11 cellular contexts compared by ENCODE assay signal in genomic region chr18:49490246-49490762, GRCh38. TPM values are rescaled to one million over a fixed set of nuclear protein-coding genes. Genes with fewer than 3 reads are reported as not detected.
DNase-seq lines count a peak whose midpoint lies in the region; ATAC-seq and TF ChIP-seq lines count a peak whose summit lies in the region.
"Had no signal": no experiment of that assay in that cellular context is flagged by ENCODE, and none has a peak within 500 bp of the region (broad histone marks: within the 10 kb centered on the region; RNA-seq: fewer than 3 reads in every experiment).

No MANE protein-coding gene starts in this region.

- H3K36me3 Mint-ChIP-seq in stimulated activated naive CD8-positive, alpha-beta T cell treated with anti-CD3 and anti-CD28 coated beads, Interleukin-15, Interleukin-2, amounts not matched to agents 100 ng/mL and 50 ng/mL, for 24 hours (ENCODE audit: low read depth): peaks cover 62% of the 10 kb centered on the region
- peaks cover 59% of the 10 kb centered on the region for H3K36me3 Mint-ChIP-seq in activated CD8-positive, alpha-beta T cell treated with anti-CD3 and anti-CD28 coated beads for 36 hours (ENCODE audit: low read depth)

- H3K4me1 ChIP-seq in hepatocyte (ENCODE audit: insufficient read depth): peaks cover 24% of the 10 kb centered on the region
- peaks cover 32% of the 10 kb centered on the region for H3K4me1 ChIP-seq in upper lobe of right lung

- intact Hi-C loops in activated CD8-positive, alpha-beta T cell treated with anti-CD3 and anti-CD28 coated beads for 36 hours (cut with micrococcal nuclease): loop anchor here (5.0 kb wide), 1 partner anchor 327 kb away; no protein-coding TSS in a partner anchor
- intact Hi-C loops in upper lobe of right lung (cut with DNase I): no loop called here

- H3K4me3 Mint-ChIP-seq in stimulated activated naive CD8-positive, alpha-beta T cell treated with anti-CD3 and anti-CD28 coated beads, Interleukin-15, Interleukin-2, amounts not matched to agents 100 ng/mL and 50 ng/mL, for 24 hours: peak overlapping the region; percentile 97
- H3K4me3 Mint-ChIP-seq in activated CD8-positive, alpha-beta T cell treated with anti-CD3 and anti-CD28 coated beads for 36 hours: peak overlapping the region; percentile 94

- H3K27me3 ChIP-seq in hepatocyte: no peaks in the 10 kb centered on the region
- no peaks in the 10 kb centered on the region for H3K27me3 ChIP-seq in upper lobe of right lung
- no peaks in the 10 kb centered on the region for H3K27me3 ChIP-seq in WERI-Rb-1 (ENCODE audit: insufficient read depth, low read depth, severe bottlenecking)

- peak overlapping the region; percentile 49 for H3K27ac ChIP-seq in hepatocyte
- H3K27ac ChIP-seq in upper lobe of right lung: no peak overlapping the region
- no peak overlapping the region; the same call in 1 of the 2 replicates for H3K27ac ChIP-seq in WERI-Rb-1

- TF ChIP-seq CTCF in activated CD8-positive, alpha-beta T cell treated with anti-CD3 and anti-CD28 coated beads for 36 hours (IDR thresholded peaks at IDR 0.05): no peak
- TF ChIP-seq CTCF in hepatocyte (IDR thresholded peaks at IDR 0.05; ENCODE audit: poor library complexity) (no peak), upper lobe of right lung (IDR thresholded peaks at IDR 0.05) (no peak), WERI-Rb-1 (IDR thresholded peaks at IDR 0.05; ENCODE audit: low read depth, low read length) (no peak)

- no peak for DNase-seq in stimulated activated naive CD8-positive, alpha-beta T cell treated with anti-CD3 and anti-CD28 coated beads, Interleukin-15, Interleukin-2, amounts not matched to agents 100 U/mL and 50 U/mL, for 24 hours
- DNase-seq in activated CD8-positive, alpha-beta T cell treated with anti-CD3 and anti-CD28 coated beads for 36 hours: no peak
- DNase-seq in hepatocyte (ENCODE audit: low spot score) (no peak), upper lobe of right lung (no peak), WERI-Rb-1 (no peak)
- DNase-seq: amniotic stem cell, DMS79 treated with DMSO at 0.1 percent for 48 hours, SHP77 had no signal

- H3K9me3 ChIP-seq in hepatocyte (ENCODE audit: low read depth): no peaks in the 10 kb centered on the region
- H3K9me3 ChIP-seq in upper lobe of right lung: no peaks in the 10 kb centered on the region
- H3K9me3 ChIP-seq in WERI-Rb-1 (ENCODE audit: severe bottlenecking): no peaks in the 10 kb centered on the region

- CTCF ChIA-PET in activated CD8-positive, alpha-beta T cell treated with anti-CD3 and anti-CD28 coated beads for 36 hours (lab: Charles Lee): no interaction called here

- peaks cover 70% of the 10 kb centered on the region for H3K4me1 Mint-ChIP-seq in stimulated activated naive CD8-positive, alpha-beta T cell treated with anti-CD3 and anti-CD28 coated beads, Interleukin-15, Interleukin-2, amounts not matched to agents 100 ng/mL and 50 ng/mL, for 24 hours (ENCODE audit: low read depth)
- peaks cover 48% of the 10 kb centered on the region for H3K4me1 Mint-ChIP-seq in activated CD8-positive, alpha-beta T cell treated with anti-CD3 and anti-CD28 coated beads for 36 hours (ENCODE audit: low read depth)

- H3K79me2 ChIP-seq in hepatocyte: peaks cover 40% of the 10 kb centered on the region

- H3K9me3 Mint-ChIP-seq in stimulated activated naive CD8-positive, alpha-beta T cell treated with anti-CD3 and anti-CD28 coated beads, Interleukin-15, Interleukin-2, amounts not matched to agents 100 ng/mL and 50 ng/mL, for 24 hours: no peaks in the 10 kb centered on the region
- H3K9me3 Mint-ChIP-seq in activated CD8-positive, alpha-beta T cell treated with anti-CD3 and anti-CD28 coated beads for 36 hours: no peaks in the 10 kb centered on the region

- H3K4me3 ChIP-seq in hepatocyte (no peak overlapping the region), upper lobe of right lung (peak overlapping the region; percentile 88), WERI-Rb-1 (ENCODE audit: low read depth, low read length) (no peak overlapping the region)

- POLR2A ChIA-PET in activated CD8-positive, alpha-beta T cell treated with anti-CD3 and anti-CD28 coated beads for 36 hours (lab: Charles Lee): interaction anchor here (0.8 kb wide), 1 partner anchor 31 kb away, joined by 3 read pairs; no protein-coding TSS in a partner anchor

- WGBS in hepatocyte (ENCODE audit: low lambda C conversion rate, missing lambda C conversion rate): 75% methylated on average over 4 of the region's 4 CpGs

- no peak overlapping the region for H2AFZ ChIP-seq in hepatocyte

- ATAC-seq in stimulated activated naive CD8-positive, alpha-beta T cell treated with anti-CD3 and anti-CD28 coated beads, Interleukin-15, Interleukin-2, amounts not matched to agents 100 U/mL and 50 U/mL, for 24 hours: no peak
- no peak for ATAC-seq in activated CD8-positive, alpha-beta T cell treated with anti-CD3 and anti-CD28 coated beads for 36 hours
- ATAC-seq in upper lobe of right lung (no peak), HG02759 (IDR thresholded peaks at IDR 0.05; ENCODE audit: unreplicated experiment) (no peak), HG02885 (IDR thresholded peaks at IDR 0.05; ENCODE audit: poor library complexity, unreplicated experiment) (no peak)

- peak overlapping the region; percentile 100 for H3K27ac Mint-ChIP-seq in stimulated activated naive CD8-positive, alpha-beta T cell treated with anti-CD3 and anti-CD28 coated beads, Interleukin-15, Interleukin-2, amounts not matched to agents 100 ng/mL and 50 ng/mL, for 24 hours
- H3K27ac Mint-ChIP-seq in activated CD8-positive, alpha-beta T cell treated with anti-CD3 and anti-CD28 coated beads for 36 hours: peak overlapping the region; percentile 98

- H3K27me3 Mint-ChIP-seq in stimulated activated naive CD8-positive, alpha-beta T cell treated with anti-CD3 and anti-CD28 coated beads, Interleukin-15, Interleukin-2, amounts not matched to agents 100 ng/mL and 50 ng/mL, for 24 hours: no peaks in the 10 kb centered on the region
- H3K27me3 Mint-ChIP-seq in activated CD8-positive, alpha-beta T cell treated with anti-CD3 and anti-CD28 coated beads for 36 hours: no peaks in the 10 kb centered on the region

- H3K9me2 ChIP-seq in hepatocyte (replicated peaks; ENCODE audit: insufficient read depth): no peaks in the 10 kb centered on the region

- H4K20me1 ChIP-seq in hepatocyte (ENCODE audit: insufficient read depth, poor library complexity, severe bottlenecking): peaks cover 7% of the 10 kb centered on the region

- H3K36me3 ChIP-seq in hepatocyte (replicated peaks; ENCODE audit: insufficient read depth, low read depth) (peaks cover 7% of the 10 kb centered on the region), upper lobe of right lung (peaks cover 39% of the 10 kb centered on the region), WERI-Rb-1 (peaks cover 49% of the 10 kb centered on the region)

- peak overlapping the region; percentile 83 for H3K4me2 ChIP-seq in hepatocyte

RNA-seq across cellular contexts. Expression of gene RPL17, which starts 2.0 kb away (rescaled TPM):
- 1,000 to 10,000 TPM; 2,442 to 2,539 TPM for total RNA-seq in activated CD8-positive, alpha-beta T cell treated with anti-CD3 and anti-CD28 coated beads for 36 hours
- total RNA-seq in hepatocyte (1,900 and 1,936 TPM in 2 replicates), upper lobe of right lung (1,126 TPM)
- polyA plus RNA-seq in hepatocyte: 673 and 708 TPM in 2 replicates

RNA-seq across cellular contexts. Expression of gene C18orf32, which starts 3.3 kb away (rescaled TPM):
- 10 to 100 TPM; 21.7 to 22.4 TPM for total RNA-seq in activated CD8-positive, alpha-beta T cell treated with anti-CD3 and anti-CD28 coated beads for 36 hours
- 74.0 and 77.9 TPM in 2 replicates for total RNA-seq in hepatocyte
- polyA plus RNA-seq in hepatocyte: 86.1 and 105 TPM in 2 replicates
- total RNA-seq in upper lobe of right lung: 53.2 TPM

RNA-seq across cellular contexts. Expression of gene DYM, which starts 29.9 kb away (rescaled TPM):
- total RNA-seq in activated CD8-positive, alpha-beta T cell treated with anti-CD3 and anti-CD28 coated beads for 36 hours: 10 to 100 TPM; 63.7 to 69.3 TPM
- total RNA-seq in hepatocyte: 36.9 and 49.5 TPM in 2 replicates
- 39.2 and 43.8 TPM in 2 replicates for polyA plus RNA-seq in hepatocyte
- total RNA-seq in upper lobe of right lung: 56.8 TPM
